8 cellular contexts compared by ENCODE assay signal in the genomic region with DNA sequence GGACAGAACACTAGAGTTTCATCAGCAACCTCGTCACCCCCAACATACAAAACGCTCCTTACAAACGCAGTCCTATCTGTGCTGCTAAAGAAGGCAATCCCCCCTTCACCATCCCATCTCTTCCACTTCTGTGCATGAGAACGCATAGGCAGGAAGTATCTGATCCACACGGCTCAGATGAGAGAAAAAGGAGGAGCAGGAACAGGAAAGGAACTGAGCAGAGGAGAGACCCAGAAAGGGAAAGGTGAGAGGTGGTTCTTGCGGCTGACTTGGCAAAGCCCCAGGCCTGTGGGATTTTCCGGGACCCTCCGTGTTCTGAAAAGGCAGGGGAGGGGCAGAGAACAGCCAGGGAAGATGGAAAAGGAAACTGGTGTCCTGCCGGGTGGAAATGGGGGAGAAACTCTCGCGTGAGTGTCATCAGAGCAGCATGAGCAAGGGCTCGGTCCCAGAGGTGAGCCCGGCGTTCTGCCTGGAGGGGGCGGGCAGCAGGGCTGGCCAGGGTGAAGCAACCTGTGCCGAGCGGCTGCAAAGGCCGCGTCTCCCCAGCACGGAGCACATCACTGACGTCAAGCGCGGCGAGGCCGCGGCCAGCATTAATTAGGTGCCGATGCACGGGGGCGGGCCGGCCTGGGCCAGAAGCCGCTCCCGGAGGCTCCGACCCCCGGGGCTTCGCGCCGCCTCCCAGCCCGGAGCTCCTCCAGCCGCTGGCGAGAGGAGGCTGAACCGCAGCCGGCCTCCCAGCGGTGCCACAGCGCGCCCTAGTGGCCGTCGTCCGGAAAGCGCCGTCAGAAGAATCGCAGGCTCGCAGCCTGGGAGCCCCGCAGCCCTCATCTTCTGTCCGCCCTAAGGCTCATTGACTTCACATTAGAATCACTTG. TPM values are rescaled to one million over a fixed set of nuclear protein-coding genes. Genes with fewer than 3 reads are reported as not detected.
DNase-seq lines count a peak whose midpoint lies in the region; ATAC-seq and TF ChIP-seq lines count a peak whose summit lies in the region.

No MANE protein-coding gene starts in this region.

- TF ChIP-seq CTCF in PC-3 (conservative IDR thresholded peaks at IDR 0.05; ENCODE audit: low read depth, low read length) (peak; percentile 93), fibroblast of lung (conservative IDR thresholded peaks at IDR 0.05 in 1 of 2, IDR thresholded peaks at IDR 0.05 in 1 of 2; ENCODE audit: low read depth in 1 of 2, low read length in 2 of 2) (peak; percentile 72 to 85), natural killer cell (IDR thresholded peaks at IDR 0.05) (peak; percentile 98)

- H3K27ac Mint-ChIP-seq in natural killer cell: peak overlapping the region in 1 of 2 donors; percentile 55
- peak overlapping the region; percentile 1 for H3K27ac Mint-ChIP-seq in stimulated activated naive B cell treated with anti-CD40 and anti-IgM and Interleukin-4, amounts not matched to agents 10 μg/mL and 1 μg/mL and 100 μg/mL, for 72 hours

- H3K27me3 ChIP-seq in PC-3 (ENCODE audit: low read length): no peaks in the 10 kb centered on the region
- peaks cover 66% of the 10 kb centered on the region for H3K27me3 ChIP-seq in fibroblast of lung (ENCODE audit: control insufficient read depth, insufficient read depth, low read length)

- peak; percentile 55; the same call in 1 of the 2 replicates for TF ChIP-seq EP300 in Ishikawa (IDR thresholded peaks at IDR 0.05; ENCODE audit: borderline replicate concordance)

- H3K27ac ChIP-seq in PC-3 (ENCODE audit: low read length) (no peak overlapping the region), fibroblast of lung (ENCODE audit: insufficient read depth, low read length) (no peak overlapping the region)

- ATAC-seq in GM21619 (IDR thresholded peaks at IDR 0.05; ENCODE audit: unreplicated experiment) (peak; percentile 81), PC-3 (peak; percentile 73), natural killer cell (peak; percentile 87 to 89 (median 89))
- peak; percentile 88 for ATAC-seq in stimulated activated naive B cell treated with anti-CD40 and anti-IgM and Interleukin-4, amounts not matched to agents 10 μg/mL and 1 μg/mL and 100 μg/mL, for 72 hours (replicated peaks)

- H3K36me3 ChIP-seq in PC-3 (ENCODE audit: low read depth, low read length): peaks cover 17% of the 10 kb centered on the region
- H3K36me3 ChIP-seq in fibroblast of lung (ENCODE audit: control insufficient read depth, insufficient read depth, low read length): no peaks in the 10 kb centered on the region

- TF ChIP-seq RAD21 in Ishikawa (IDR thresholded peaks at IDR 0.05; ENCODE audit: low read depth): peak; percentile 98

- H3K27me3 Mint-ChIP-seq in natural killer cell (ENCODE audit: low read depth in 2 of 2): peaks cover 56 to 77% of the 10 kb centered on the region in 2 donors
- H3K27me3 Mint-ChIP-seq in stimulated activated naive B cell treated with anti-CD40 and anti-IgM and Interleukin-4, amounts not matched to agents 10 μg/mL and 1 μg/mL and 100 μg/mL, for 72 hours: peaks cover 52 to 88% of the 10 kb centered on the region in 2 donors

- H3K9ac ChIP-seq in PC-3 (ENCODE audit: low read length): peak overlapping the region; percentile 18
- H3K9ac ChIP-seq in fibroblast of lung (ENCODE audit: insufficient read depth, low read length): peak overlapping the region; percentile 39

- peak overlapping the region; percentile 57 for H2AFZ ChIP-seq in PC-3 (ENCODE audit: low read length)
- peak overlapping the region; percentile 53 for H2AFZ ChIP-seq in fibroblast of lung (ENCODE audit: low read length)

- H3K4me1 ChIP-seq in PC-3 (ENCODE audit: insufficient read depth, low read length): peaks cover 32% of the 10 kb centered on the region
- peaks cover 6% of the 10 kb centered on the region for H3K4me1 ChIP-seq in fibroblast of lung (ENCODE audit: control insufficient read depth, extremely low read depth, insufficient read depth, low read length)

- no peaks in the 10 kb centered on the region for H3K9me2 ChIP-seq in PC-3 (replicated peaks; ENCODE audit: low read length)

- H3K79me2 ChIP-seq in PC-3 (ENCODE audit: low read length) (peaks cover 30% of the 10 kb centered on the region), fibroblast of lung (ENCODE audit: control insufficient read depth, insufficient read depth, low read length) (no peaks in the 10 kb centered on the region)

- no peaks in the 10 kb centered on the region for H3F3A ChIP-seq in PC-3 (ENCODE audit: low read length, unreplicated experiment)

- intact Hi-C loops in PC-3 (cut with micrococcal nuclease) (loop anchor here (1.0 to 10.0 kb wide), 4 partner anchors 176 to 653 kb away; no protein-coding TSS in a partner anchor), natural killer cell (cut with micrococcal nuclease) (loop anchor here (1.0 to 2.0 kb wide), 3 partner anchors 187 to 650 kb away; no protein-coding TSS in a partner anchor)

- peaks cover 7 to 16% of the 10 kb centered on the region in 2 donors for H3K4me1 Mint-ChIP-seq in natural killer cell
- peaks cover 17 to 44% of the 10 kb centered on the region in 2 donors for H3K4me1 Mint-ChIP-seq in stimulated activated naive B cell treated with anti-CD40 and anti-IgM and Interleukin-4, amounts not matched to agents 10 μg/mL and 1 μg/mL and 100 μg/mL, for 72 hours

- H3K4me2 ChIP-seq in PC-3 (ENCODE audit: low read length): peak overlapping the region; percentile 80
- H3K4me2 ChIP-seq in fibroblast of lung (ENCODE audit: extremely low read depth, insufficient read depth, low read length): peak overlapping the region; percentile 84

- H4K20me1 ChIP-seq in PC-3 (ENCODE audit: low read length) (no peaks in the 10 kb centered on the region), fibroblast of lung (ENCODE audit: control insufficient read depth, extremely low read depth, insufficient read depth, low read length) (no peaks in the 10 kb centered on the region)

- POLR2A ChIA-PET in PC-3 (lab: Charles Lee; ENCODE audit: unreplicated experiment): interaction anchor here (0.6 to 1.6 kb wide), 7 partner anchors 174 to 534 kb away, joined by 3 to 17 read pairs (median 7); no protein-coding TSS in a partner anchor

- CTCF ChIA-PET in PC-3 (lab: Charles Lee): interaction anchor here (0.6 to 2.2 kb wide), 15 partner anchors 17 to 720 kb away, joined by 3 to 50 read pairs (median 7); partner anchors contain the start of gene HES1

- peak overlapping the region; percentile 79 for H3K4me3 Mint-ChIP-seq in natural killer cell
- peak overlapping the region; percentile 79 to 83 for H3K4me3 Mint-ChIP-seq in stimulated activated naive B cell treated with anti-CD40 and anti-IgM and Interleukin-4, amounts not matched to agents 10 μg/mL and 1 μg/mL and 100 μg/mL, for 72 hours

- no TSS peak for BruUV-seq in PC-3 (replicated peaks; lab: Mats Ljungman, UMichigan)

- H3K36me3 Mint-ChIP-seq in natural killer cell: peaks cover 6% of the 10 kb centered on the region
- H3K36me3 Mint-ChIP-seq in stimulated activated naive B cell treated with anti-CD40 and anti-IgM and Interleukin-4, amounts not matched to agents 10 μg/mL and 1 μg/mL and 100 μg/mL, for 72 hours: peaks cover 4 to 5% of the 10 kb centered on the region in 2 donors

- H3K4me3 ChIP-seq in PC-3 (ENCODE audit: low read length) (peak overlapping the region; percentile 64), fibroblast of lung (replicated peaks in 1 of 4; ENCODE audit: control extremely low read depth in 1 of 4, insufficient read depth in 1 of 4, low read depth in 3 of 4, low read length in 4 of 4) (peak overlapping the region; percentile 49 to 55 (median 53))

- H3K9me3 ChIP-seq in PC-3 (ENCODE audit: low read length) (no peaks in the 10 kb centered on the region), fibroblast of lung (ENCODE audit: control insufficient read depth, insufficient read depth, low read depth, low read length) (no peaks in the 10 kb centered on the region)

- peaks cover 5 to 7% of the 10 kb centered on the region in 2 donors for H3K9me3 Mint-ChIP-seq in natural killer cell
- H3K9me3 Mint-ChIP-seq in stimulated activated naive B cell treated with anti-CD40 and anti-IgM and Interleukin-4, amounts not matched to agents 10 μg/mL and 1 μg/mL and 100 μg/mL, for 72 hours: peaks cover 8 to 12% of the 10 kb centered on the region in 2 donors

- DNase-seq in DMS53 treated with DMSO at 0.1 percent for 48 hours (lab: John Stamatoyannopoulos, UW; ENCODE audit: unreplicated experiment): peak; percentile 76
- DNase-seq in PC-3: peak; percentile 89
- peak; percentile 71 for DNase-seq in activated T-helper 1 cell treated with Interleukin-2 at 50 U/mL for 16 hours (ENCODE audit: low read depth)
- DNase-seq in fibroblast of lung (ENCODE audit: low read depth in 2 of 2): peak; percentile 76 to 86
- peak; percentile 83 for DNase-seq in natural killer cell
- DNase-seq in stimulated activated naive B cell treated with anti-CD40 and anti-IgM and Interleukin-4, amounts not matched to agents 10 μg/mL and 1 μg/mL and 100 μg/mL, for 72 hours: peak; percentile 75

TF ChIP-seq in Ishikawa, 13 proteins besides CTCF, POLR2A, EP300 and RAD21 (continues in another document):
- TF ChIP-seq MAX (IDR thresholded peaks at IDR 0.05): peak; percentile 78
- TF ChIP-seq EGR1 (IDR thresholded peaks at IDR 0.05): peak; percentile 70
- 0 out of 2 replicates have a peak, but pooled peaks have one; percentile 47 for TF ChIP-seq TAF1 (IDR thresholded peaks at IDR 0.05; ENCODE audit: low read depth)

RNA-seq across cellular contexts. Expression of gene CPN2, which starts 35.8 kb away (rescaled TPM):
- total RNA-seq in PC-3 (2014; rRNA removed) (0.07 TPM in 1 of 2 replicates, not detected in the other), fibroblast of lung (not detected in 2 replicates), natural killer cell (not detected)
- not detected in 2 replicates for polyA plus RNA-seq in fibroblast of lung
- polyA plus RNA-seq in fibroblast of lung (2012): not detected in 2 replicates
- not detected in 2 replicates for polyA minus RNA-seq in fibroblast of lung (ENCODE audit: low replicate concordance)

RNA-seq across cellular contexts. Expression of gene LRRC15, which starts 54.2 kb away (rescaled TPM):
- total RNA-seq in PC-3 (2014; rRNA removed) (0.29 and 0.36 TPM in 2 replicates), fibroblast of lung (1.3 and 2.3 TPM in 2 replicates), natural killer cell (not detected)
- 0.58 and 0.91 TPM in 2 replicates for polyA plus RNA-seq in fibroblast of lung
- polyA plus RNA-seq in fibroblast of lung (2012): 1.5 and 1.8 TPM in 2 replicates
- polyA minus RNA-seq in fibroblast of lung (ENCODE audit: low replicate concordance): 5.1 and 6.2 TPM in 2 replicates
